In genomic region chr16:48011888-48012658, GRCh38 we compare ENCODE assay signal across 24 cellular contexts.
DNase-seq lines count a peak whose midpoint lies in the region; ATAC-seq and FAIRE-seq lines count a peak whose summit lies in the region.
"Had no signal": no experiment of that assay in that cellular context is flagged by ENCODE, and none has a peak within 500 bp of the region (broad histone marks: within the 10 kb centered on the region; RNA-seq: fewer than 3 reads in every experiment).

No MANE protein-coding gene starts in this region.

- no peaks in the 10 kb centered on the region for H3K9me2 ChIP-seq in Karpas-422 (replicated peaks; ENCODE audit: insufficient read depth, low read length)

- peak overlapping the region; percentile 66 for H3K9ac ChIP-seq in Karpas-422 (ENCODE audit: low read length)

- H3K4me3 ChIP-seq in Karpas-422 (ENCODE audit: low read length) = peak overlapping the region; percentile 46
- H3K4me3 ChIP-seq: heart left ventricle, right lobe of liver, SK-N-MC had no signal

- no peaks in the 10 kb centered on the region for H3K36me3 Mint-ChIP-seq in stimulated activated effector memory CD8-positive, alpha-beta T cell treated with anti-CD3 and anti-CD28 coated beads, Interleukin-12 subunit alpha, Interleukin-12 subunit beta, amount 100 ng/mL, for 72 hours

- H3K4me1 ChIP-seq in Karpas-422 (ENCODE audit: low read length) = peaks cover 67% of the 10 kb centered on the region
- H3K4me1 ChIP-seq: heart left ventricle, right lobe of liver had no signal

- no peak overlapping the region for H2AFZ ChIP-seq in Karpas-422 (ENCODE audit: low read length)

- no peaks in the 10 kb centered on the region for H3K9me3 ChIP-seq in Karpas-422 (ENCODE audit: low read length)
- H3K9me3 ChIP-seq: right lobe of liver had no signal

- DNase-seq in Karpas-422 (peak; percentile 94), RCC 7860 (ENCODE audit: low spot score) (peak; percentile 24), glomerular visceral epithelial cell (ENCODE audit: extremely low spot score) (peak; percentile 33), Ammon's horn (ENCODE audit: low spot score) (no peak), DMS53 (lab: John Stamatoyannopoulos, UW) (no peak)
- DNase-seq in stimulated activated effector memory CD8-positive, alpha-beta T cell treated with anti-CD3 and anti-CD28 coated beads, Interleukin-12 subunit alpha, Interleukin-12 subunit beta, amount 100 ng/mL, for 72 hours (ENCODE audit: low spot score in 2 of 2) = no peak
- DNase-seq in stimulated activated CD4-positive, alpha-beta T cell treated with anti-CD3 and anti-CD28 coated beads, Interleukin-15, amount 100 ng/mL, for 24 hours = no peak
- DNase-seq: activated CD4-positive, alpha-beta T cell treated with anti-CD3 and anti-CD28 coated beads for 4 hours; activated naive CD4-positive, alpha-beta T cell treated with Interleukin-2 at 50 U/mL for 16 hours; activated T-cell treated with anti-CD3 and anti-CD28 coated beads, Interleukin-2, amount 50 U/mL, for 48 hours; brain microvascular endothelial cell; Calu3; heart left ventricle; KG1; kidney glomerular epithelial cell; NCI-H1092; NCI-H187; NCI-H526 treated with DMSO at 0.1 percent for 48 hours; right lobe of liver; stimulated activated CD4-positive, alpha-beta T cell treated with anti-CD3 and anti-CD28 coated beads, Interleukin-4, amount 100 ng/mL, for 4 hours; stimulated activated naive CD4-positive, alpha-beta T cell treated with Interleukin-2 at 50 U/mL for 16 hours had no signal

- peaks cover 5% of the 10 kb centered on the region for H3K9me3 Mint-ChIP-seq in stimulated activated effector memory CD8-positive, alpha-beta T cell treated with anti-CD3 and anti-CD28 coated beads, Interleukin-12 subunit alpha, Interleukin-12 subunit beta, amount 100 ng/mL, for 72 hours
- H3K9me3 Mint-ChIP-seq: T-helper 1 cell treated with Interleukin-12 subunit alpha and Interleukin-12 subunit beta and Interleukin-4 antibody, amounts not matched to agents 30 μg/mL and 1 μg/mL, for 36 hours had no signal

- peak; percentile 13 for ATAC-seq in stimulated activated effector memory CD8-positive, alpha-beta T cell treated with anti-CD3 and anti-CD28 coated beads, Interleukin-12 subunit alpha, Interleukin-12 subunit beta, amount 100 ng/mL, for 72 hours
- ATAC-seq in HG02571 (IDR thresholded peaks at IDR 0.05; ENCODE audit: unreplicated experiment) = no peak
- ATAC-seq: heart left ventricle, right lobe of liver had no signal

- no peak overlapping the region for H3K4me3 Mint-ChIP-seq in stimulated activated effector memory CD8-positive, alpha-beta T cell treated with anti-CD3 and anti-CD28 coated beads, Interleukin-12 subunit alpha, Interleukin-12 subunit beta, amount 100 ng/mL, for 72 hours
- H3K4me3 Mint-ChIP-seq: T-helper 1 cell treated with Interleukin-12 subunit alpha and Interleukin-12 subunit beta and Interleukin-4 antibody, amounts not matched to agents 30 μg/mL and 1 μg/mL, for 36 hours had no signal

- peak overlapping the region; percentile 78 for H3K4me2 ChIP-seq in Karpas-422 (ENCODE audit: low read depth, low read length, poor library complexity, severe bottlenecking)

- no peaks in the 10 kb centered on the region for H3K79me2 ChIP-seq in Karpas-422 (ENCODE audit: low read length)

- H4K20me1 ChIP-seq in Karpas-422 (ENCODE audit: insufficient read depth, low read depth, low read length) = no peaks in the 10 kb centered on the region

- no peaks in the 10 kb centered on the region for H3K4me1 Mint-ChIP-seq in stimulated activated effector memory CD8-positive, alpha-beta T cell treated with anti-CD3 and anti-CD28 coated beads, Interleukin-12 subunit alpha, Interleukin-12 subunit beta, amount 100 ng/mL, for 72 hours

- H3K27ac ChIP-seq in Karpas-422 (ENCODE audit: low read length) = peak overlapping the region; percentile 99
- H3K27ac ChIP-seq: brain microvascular endothelial cell, heart left ventricle, right lobe of liver, SK-N-MC had no signal

- H3K36me3 ChIP-seq in Karpas-422 (ENCODE audit: insufficient read depth, low read length) = no peaks in the 10 kb centered on the region
- H3K36me3 ChIP-seq: brain microvascular endothelial cell, heart left ventricle, right lobe of liver had no signal

- no peak overlapping the region for H3K27ac Mint-ChIP-seq in stimulated activated effector memory CD8-positive, alpha-beta T cell treated with anti-CD3 and anti-CD28 coated beads, Interleukin-12 subunit alpha, Interleukin-12 subunit beta, amount 100 ng/mL, for 72 hours
- H3K27ac Mint-ChIP-seq: T-helper 1 cell treated with Interleukin-12 subunit alpha and Interleukin-12 subunit beta and Interleukin-4 antibody, amounts not matched to agents 30 μg/mL and 1 μg/mL, for 36 hours had no signal

- H3K27me3 ChIP-seq in Karpas-422 (ENCODE audit: low read length) = no peaks in the 10 kb centered on the region
- H3K27me3 ChIP-seq: brain microvascular endothelial cell, heart left ventricle, right lobe of liver had no signal

- peak; percentile 60 for FAIRE-seq in RCC 7860 (lab: Jason Lieb, UNC)

Comparison
In these comparisons a context has a peak if more than half of its experiments do, and no peak if none do; other contexts are left out.
1. DNase-seq: peak in Karpas-422 (single experiment), RCC 7860 (single experiment) and glomerular visceral epithelial cell (single experiment); none in stimulated activated effector memory CD8-positive, alpha-beta T cell treated with anti-CD3 and anti-CD28 coated beads, Interleukin-12 subunit alpha, Interleukin-12 subunit beta, amount 100 ng/mL, for 72 hours (0 of 2), Ammon's horn (single experiment), DMS53 (single experiment) and stimulated activated CD4-positive, alpha-beta T cell treated with anti-CD3 and anti-CD28 coated beads, Interleukin-15, amount 100 ng/mL, for 24 hours (single experiment).